In genomic region chr1:81801032-81801833, GRCh38 we compare ENCODE assay signal across 10 cellular contexts. TPM values are rescaled to one million over a fixed set of nuclear protein-coding genes. Genes with fewer than 3 reads are reported as not detected.
DNase-seq lines count a peak whose midpoint lies in the region; ATAC-seq and TF ChIP-seq lines count a peak whose summit lies in the region.
"Had no signal": no experiment of that assay in that cellular context is flagged by ENCODE, and none has a peak within 500 bp of the region (broad histone marks: within the 10 kb centered on the region; RNA-seq: fewer than 3 reads in every experiment).

No MANE protein-coding gene starts in this region.

- peaks cover 35% of the 10 kb centered on the region for H3K79me2 ChIP-seq in PC-9 (ENCODE audit: low read depth)

- CTCF ChIA-PET in PC-9 (lab: Charles Lee): interaction anchor here (0.7 kb wide), 1 partner anchor 20 kb away, joined by 3 read pairs; no protein-coding TSS in a partner anchor

- TF ChIP-seq CTCF in PC-9 (conservative IDR thresholded peaks at IDR 0.05) (no peak), coronary artery (IDR thresholded peaks at IDR 0.05) (no peak)

- peaks cover 4% of the 10 kb centered on the region for H3K36me3 Mint-ChIP-seq in stimulated activated naive CD8-positive, alpha-beta T cell treated with anti-CD3 and anti-CD28 coated beads, Interleukin-15, Interleukin-2, amounts not matched to agents 100 ng/mL and 50 ng/mL, for 24 hours (ENCODE audit: low read depth)

- no peak overlapping the region for H3K27ac Mint-ChIP-seq in stimulated activated naive CD8-positive, alpha-beta T cell treated with anti-CD3 and anti-CD28 coated beads, Interleukin-15, Interleukin-2, amounts not matched to agents 100 ng/mL and 50 ng/mL, for 24 hours

- H3K4me1 Mint-ChIP-seq in stimulated activated naive CD8-positive, alpha-beta T cell treated with anti-CD3 and anti-CD28 coated beads, Interleukin-15, Interleukin-2, amounts not matched to agents 100 ng/mL and 50 ng/mL, for 24 hours (ENCODE audit: low read depth): peaks cover 11% of the 10 kb centered on the region
- H3K4me1 Mint-ChIP-seq: central memory CD8-positive, alpha-beta T cell had no signal

- TSS peak; percentile 41 for BruUV-seq in PC-9 (replicated peaks; lab: Mats Ljungman, UMichigan)

- H3K36me3 ChIP-seq in HUES6 (ENCODE audit: control insufficient read depth, insufficient read depth, low read length) (no peaks in the 10 kb centered on the region), PC-9 (ENCODE audit: low read depth) (no peaks in the 10 kb centered on the region)

- POLR2A ChIA-PET in PC-9 (lab: Charles Lee; ENCODE audit: unreplicated experiment): interaction anchor here (0.6 to 1.4 kb wide), 3 partner anchors 98 to 196 kb away, joined by 3 to 6 read pairs (median 3); no protein-coding TSS in a partner anchor

- ATAC-seq in activated CD4-positive, CD25-positive, alpha-beta regulatory T cell treated with anti-CD3 and anti-CD28 coated beads, Interleukin-2, amount 50 U/mL, for 24 hours: peak; percentile 17 to 33
- peak; percentile 87 for ATAC-seq in left colon

- H3K27ac ChIP-seq in HUES6 (ENCODE audit: low read depth, low read length) (peak overlapping the region; percentile 91; the same call in 1 of the 2 replicates), PC-9 (peak overlapping the region; percentile 76), coronary artery (peak overlapping the region; percentile 98 to 99)
- H3K27ac ChIP-seq: C4-2B had no signal

- H2AFZ ChIP-seq in PC-9: peak overlapping the region; percentile 97

- H3K9ac ChIP-seq in HUES6 (ENCODE audit: low read length): peak overlapping the region; percentile 97

- H3K4me2 ChIP-seq in PC-9: peak overlapping the region; percentile 94

- DNase-seq in activated CD4-positive, CD25-positive, alpha-beta regulatory T cell treated with anti-CD3 and anti-CD28 coated beads, Interleukin-2, amount 50 U/mL, for 72 hours: no peak
- DNase-seq in PC-9 (peak; percentile 70 to 81), coronary artery (ENCODE audit: low spot score) (peak; percentile 87), left colon (peak; percentile 46 to 69), GDM1 (lab: John Stamatoyannopoulos, UW) (no peak)

- peaks cover 3% of the 10 kb centered on the region; the same call in 1 of the 2 replicates for H3F3A ChIP-seq in PC-9 (ENCODE audit: insufficient read depth, low read depth)

- H3K4me3 Mint-ChIP-seq in stimulated activated naive CD8-positive, alpha-beta T cell treated with anti-CD3 and anti-CD28 coated beads, Interleukin-15, Interleukin-2, amounts not matched to agents 100 ng/mL and 50 ng/mL, for 24 hours: peak overlapping the region; percentile 68
- H3K4me3 Mint-ChIP-seq: central memory CD8-positive, alpha-beta T cell had no signal

- H3K4me3 ChIP-seq in HUES6 (ENCODE audit: low read depth, low read length) (peak overlapping the region; percentile 83), PC-9 (peak overlapping the region; percentile 96), coronary artery (peak overlapping the region; percentile 97)

- no peaks in the 10 kb centered on the region for H3K9me2 ChIP-seq in PC-9 (ENCODE audit: insufficient read depth)

- H3K9me3 Mint-ChIP-seq in stimulated activated naive CD8-positive, alpha-beta T cell treated with anti-CD3 and anti-CD28 coated beads, Interleukin-15, Interleukin-2, amounts not matched to agents 100 ng/mL and 50 ng/mL, for 24 hours: no peaks in the 10 kb centered on the region

- H3K9me3 ChIP-seq in HUES6 (ENCODE audit: control insufficient read depth, insufficient read depth, low read depth, low read length) (no peaks in the 10 kb centered on the region), PC-9 (ENCODE audit: insufficient read depth, low read depth) (no peaks in the 10 kb centered on the region; the same call in 1 of the 2 replicates)

- H3K4me1 ChIP-seq in HUES6 (ENCODE audit: control insufficient read depth, insufficient read depth, low read length) (peaks cover 36% of the 10 kb centered on the region), PC-9 (replicated peaks; ENCODE audit: insufficient read depth) (peaks cover 25% of the 10 kb centered on the region)

- peaks cover 55% of the 10 kb centered on the region for H3K27me3 Mint-ChIP-seq in stimulated activated naive CD8-positive, alpha-beta T cell treated with anti-CD3 and anti-CD28 coated beads, Interleukin-15, Interleukin-2, amounts not matched to agents 100 ng/mL and 50 ng/mL, for 24 hours

- peaks cover 7% of the 10 kb centered on the region; the same call in 1 of the 2 replicates for H4K20me1 ChIP-seq in PC-9 (ENCODE audit: insufficient read depth)

- H3K27me3 ChIP-seq in HUES6 (ENCODE audit: control insufficient read depth, insufficient read depth, low read length) (no peaks in the 10 kb centered on the region), PC-9 (ENCODE audit: insufficient read depth, low read depth) (no peaks in the 10 kb centered on the region)

- intact Hi-C loops in PC-9 (cut with micrococcal nuclease; ENCODE audit: unreplicated experiment) (loop anchor here (2.0 to 5.0 kb wide), 4 partner anchors 99 to 252 kb away; no protein-coding TSS in a partner anchor), left colon (cut with DNase I, micrococcal nuclease) (no loop called here)

RNA-seq across cellular contexts. Expression of gene ADGRL2, which starts 0.5 kb away (rescaled TPM):
- total RNA-seq in PC-9 (2021): 24.0 and 25.3 TPM in 2 replicates
- total RNA-seq in left colon: 1 to 10 TPM; 4.2 to 7.2 TPM

Comparison
In these comparisons a context has a peak if more than half of its experiments do, and no peak if none do; other contexts are left out.
1. DNase-seq: peak in PC-9 (2 of 2), coronary artery (single experiment) and left colon (2 of 2); none in activated CD4-positive, CD25-positive, alpha-beta regulatory T cell treated with anti-CD3 and anti-CD28 coated beads, Interleukin-2, amount 50 U/mL, for 72 hours (single experiment) and GDM1 (single experiment).
2. Peak in every context shown above with its lines, with median percentiles within 50 percentile points of each other: H3K27ac ChIP-seq and H3K4me3 ChIP-seq.